Comparison of ENCODE assay signal across 1 cellular context in the genomic region with DNA sequence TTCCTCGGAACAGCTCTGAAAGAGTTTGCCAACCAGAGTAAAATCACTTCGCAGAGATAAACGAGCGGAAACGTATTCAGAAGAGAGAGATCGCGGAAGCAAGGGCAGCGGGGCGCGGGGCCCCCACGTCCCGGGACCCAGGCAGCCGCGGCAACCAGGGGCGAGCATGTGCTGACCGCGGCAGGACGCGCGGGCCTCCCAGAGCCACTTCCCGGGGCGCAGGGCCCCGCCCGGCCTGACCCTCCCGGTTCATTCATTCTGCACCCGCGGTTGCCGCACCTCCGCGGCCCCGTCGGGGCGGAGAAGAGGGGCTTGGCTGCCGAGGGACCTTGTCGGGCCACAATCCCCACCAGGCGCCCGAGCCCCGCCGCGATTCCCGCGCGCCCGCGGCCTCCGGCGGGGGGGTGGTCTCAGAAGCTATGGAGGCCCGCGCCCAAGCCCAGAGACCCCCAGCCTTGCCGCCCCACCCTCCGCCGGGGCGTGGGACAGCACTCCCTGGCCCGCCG.
TF ChIP-seq lines count a peak whose summit lies in the region.

No MANE protein-coding gene starts in this region.

TF ChIP-seq in H1, 55 proteins besides CTCF, POLR2A, EP300 and RAD21:
- TF ChIP-seq SUZ12 (IDR thresholded peaks at IDR 0.05; ENCODE audit: low read length), result no peak
- no peak for TF ChIP-seq BCL11A (IDR thresholded peaks at IDR 0.05; ENCODE audit: low read depth in 2 of 2, low read length in 2 of 2)
- TF ChIP-seq SIN3A (conservative IDR thresholded peaks at IDR 0.05 in 1 of 2, IDR thresholded peaks at IDR 0.05 in 1 of 2; ENCODE audit: low read depth in 1 of 2, low read length in 2 of 2), result 0 out of 4 replicates have a peak, but pooled peaks of 1 of the 2 experiments have one; percentile 14
- no peak for TF ChIP-seq GABPA (IDR thresholded peaks at IDR 0.05; ENCODE audit: borderline replicate concordance, insufficient read depth, low read length)
- TF ChIP-seq CBX5 (IDR thresholded peaks at IDR 0.05; ENCODE audit: low read depth, low read length), result no peak
- TF ChIP-seq POLR2AphosphoS5 (IDR thresholded peaks at IDR 0.05; ENCODE audit: low read depth, low read length), result no peak
- peak in 1 of 2 experiments; percentile 92; a peak in 1 of 4 replicates for TF ChIP-seq HDAC2 (IDR thresholded peaks at IDR 0.05; ENCODE audit: borderline replicate concordance in 1 of 2, low read depth in 2 of 2, low read length in 2 of 2)
- TF ChIP-seq E2F6 (IDR thresholded peaks at IDR 0.05), result no peak
- no peak for TF ChIP-seq SIRT6 (IDR thresholded peaks at IDR 0.05; ENCODE audit: low read length)
- TF ChIP-seq, protein P1, sequence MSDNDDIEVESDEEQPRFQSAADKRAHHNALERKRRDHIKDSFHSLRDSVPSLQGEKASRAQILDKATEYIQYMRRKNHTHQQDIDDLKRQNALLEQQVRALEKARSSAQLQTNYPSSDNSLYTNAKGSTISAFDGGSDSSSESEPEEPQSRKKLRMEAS (IDR thresholded peaks at IDR 0.05), result 0 out of 2 replicates have a peak, but pooled peaks have one; percentile 46
- TF ChIP-seq POU5F1 (IDR thresholded peaks at IDR 0.05; ENCODE audit: low read depth, low read length), result no peak
- TF ChIP-seq CEBPB (IDR thresholded peaks at IDR 0.05; ENCODE audit: low read depth, low read length), result no peak
- no peak for TF ChIP-seq NRF1 (IDR thresholded peaks at IDR 0.05; ENCODE audit: low read depth, low read length)
- no peak for TF ChIP-seq MAFK (IDR thresholded peaks at IDR 0.05; ENCODE audit: low read depth, low read length)
- TF ChIP-seq KDM5A (IDR thresholded peaks at IDR 0.05; ENCODE audit: low read length), result no peak
- TF ChIP-seq CTBP2 (IDR thresholded peaks at IDR 0.05; ENCODE audit: borderline replicate concordance, insufficient read depth, insufficient read length, low read length), result no peak
- peak; percentile 21 for TF ChIP-seq KDM4A (IDR thresholded peaks at IDR 0.05; ENCODE audit: low read depth, low read length, severe bottlenecking)
- TF ChIP-seq BRCA1 (IDR thresholded peaks at IDR 0.05; ENCODE audit: low read depth, low read length), result no peak
- no peak for TF ChIP-seq RFX5 (IDR thresholded peaks at IDR 0.05; ENCODE audit: borderline replicate concordance, low read depth, low read length)
- TF ChIP-seq, protein P2, sequence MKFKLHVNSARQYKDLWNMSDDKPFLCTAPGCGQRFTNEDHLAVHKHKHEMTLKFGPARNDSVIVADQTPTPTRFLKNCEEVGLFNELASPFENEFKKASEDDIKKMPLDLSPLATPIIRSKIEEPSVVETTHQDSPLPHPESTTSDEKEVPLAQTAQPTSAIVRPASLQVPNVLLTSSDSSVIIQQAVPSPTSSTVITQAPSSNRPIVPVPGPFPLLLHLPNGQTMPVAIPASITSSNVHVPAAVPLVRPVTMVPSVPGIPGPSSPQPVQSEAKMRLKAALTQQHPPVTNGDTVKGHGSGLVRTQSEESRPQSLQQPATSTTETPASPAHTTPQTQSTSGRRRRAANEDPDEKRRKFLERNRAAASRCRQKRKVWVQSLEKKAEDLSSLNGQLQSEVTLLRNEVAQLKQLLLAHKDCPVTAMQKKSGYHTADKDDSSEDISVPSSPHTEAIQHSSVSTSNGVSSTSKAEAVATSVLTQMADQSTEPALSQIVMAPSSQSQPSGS (IDR thresholded peaks at IDR 0.05; ENCODE audit: low read length), result no peak
- no peak for TF ChIP-seq SP2 (IDR thresholded peaks at IDR 0.05; ENCODE audit: low read length)
- TF ChIP-seq CREB1 (IDR thresholded peaks at IDR 0.05), result no peak
- TF ChIP-seq PHF8 (conservative IDR thresholded peaks at IDR 0.05; ENCODE audit: low read depth, low read length), result no peak
- TF ChIP-seq RXRA (IDR thresholded peaks at IDR 0.05; ENCODE audit: insufficient read depth, low read depth, low read length), result no peak
- TF ChIP-seq HDAC6 (IDR thresholded peaks at IDR 0.05; ENCODE audit: low read depth, low read length), result no peak
